Comparison of ENCODE assay signal across 14 cellular contexts in genomic region chr15:58448331-58448730, GRCh38. TPM values are rescaled to one million over a fixed set of nuclear protein-coding genes. Genes with fewer than 3 reads are reported as not detected.
"Had no signal": no experiment of that assay in that cellular context is flagged by ENCODE, and none has a peak within 500 bp of the region (broad histone marks: within the 10 kb centered on the region; RNA-seq: fewer than 3 reads in every experiment).

No MANE protein-coding gene starts in this region.

- DNase-seq: activated CD4-positive, alpha-beta T cell treated with anti-CD3 and anti-CD28 coated beads for 1 hour; activated CD4-positive, alpha-beta T cell treated with anti-CD3 and anti-CD28 coated beads, Interleukin-2, amount 50 U/mL, for 4 hours; activated naive CD4-positive, alpha-beta T cell treated with anti-CD3 and anti-CD28 coated beads, Interleukin-2, amount 50 U/mL, for 16 hours; caudate nucleus; effector memory CD8-positive, alpha-beta T cell; foreskin keratinocyte; stimulated activated CD4-positive, alpha-beta T cell treated with anti-CD3 and anti-CD28 coated beads, Interleukin-4, amount 100 ng/mL, for 4 hours; stimulated activated CD8-positive, alpha-beta memory T cell treated with anti-CD3 and anti-CD28 coated beads, Interleukin-4, amount 100 ng/mL, for 48 hours; stomach; testis had no signal

- ATAC-seq: effector memory CD8-positive, alpha-beta T cell; foreskin keratinocyte had no signal

- H3K4me3 ChIP-seq: prostate gland, skin epidermis, stomach, testis had no signal

- H3K27ac ChIP-seq: foreskin keratinocyte, prostate gland, testis, VCaP had no signal

- H3K9me3 ChIP-seq: prostate gland, stomach, testis had no signal

- H3K27me3 ChIP-seq: foreskin keratinocyte, stomach, testis had no signal

- H3K4me1 ChIP-seq: testis had no signal

- H3K36me3 ChIP-seq: prostate gland, stomach had no signal

RNA-seq across cellular contexts. Expression of gene LIPC, which starts 16.5 kb away (rescaled TPM):
- total RNA-seq: foreskin keratinocyte had no signal
- polyA plus RNA-seq: foreskin keratinocyte, neural cell had no signal
